ENCODE assay signal across 13 cellular contexts in the genomic region with DNA sequence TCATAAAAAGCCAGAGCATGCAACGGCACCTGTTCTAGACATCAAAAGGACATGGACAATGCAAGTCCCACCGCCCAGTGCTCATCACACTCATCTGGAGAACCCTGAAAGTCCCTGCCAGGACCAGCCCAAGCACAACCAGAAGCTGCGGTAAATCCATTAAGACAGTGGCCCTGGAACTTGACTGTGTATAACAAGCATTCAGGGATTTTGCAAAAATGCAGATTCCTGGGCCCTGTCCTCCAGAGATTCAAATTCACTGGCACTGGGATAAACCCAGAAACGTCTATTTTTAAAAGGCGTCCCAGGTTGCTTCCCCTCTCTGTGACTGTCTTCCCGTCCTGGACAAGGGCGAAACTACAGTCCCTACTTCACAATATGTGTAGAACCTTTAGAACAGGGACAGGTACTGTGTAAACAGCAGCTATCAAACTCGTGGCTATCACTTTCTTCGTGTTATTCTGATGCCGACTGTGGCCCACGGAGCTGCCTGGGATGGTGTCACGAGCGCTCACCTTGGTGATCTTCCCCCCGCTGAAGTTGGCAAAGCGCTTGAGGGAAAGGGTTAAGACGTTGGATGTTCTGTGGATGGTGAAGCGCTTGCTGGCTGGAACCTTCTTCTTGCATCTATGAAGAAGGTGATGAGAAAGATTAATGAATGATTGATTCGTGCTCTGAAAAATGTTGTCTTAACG. TPM values are rescaled to one million over a fixed set of nuclear protein-coding genes. Genes with fewer than 3 reads are reported as not detected.
DNase-seq lines count a peak whose midpoint lies in the region; ATAC-seq and TF ChIP-seq lines count a peak whose summit lies in the region.
"Had no signal": no experiment of that assay in that cellular context is flagged by ENCODE, and none has a peak within 500 bp of the region (broad histone marks: within the 10 kb centered on the region; RNA-seq: fewer than 3 reads in every experiment).

No MANE protein-coding gene starts in this region.

- no peaks in the 10 kb centered on the region for H3K27me3 ChIP-seq in esophagus squamous epithelium
- H3K27me3 ChIP-seq in stomach = no peaks in the 10 kb centered on the region
- H3K27me3 ChIP-seq: ascending aorta, upper lobe of right lung had no signal

- DNase-seq in activated T-cell treated with anti-CD3 and anti-CD28 coated beads, Interleukin-2, amount 50 U/mL, for 4 hours = no peak
- no peak for DNase-seq in activated T-cell treated with anti-CD3 and anti-CD28 coated beads, Interleukin-2, amount 50 U/mL, for 48 hours
- DNase-seq in T-helper 17 cell (no peak), esophagus squamous epithelium (lab: John Stamatoyannopoulos, UW) (no peak), stomach (no peak), NCI-H82 treated with DMSO at 0.1 percent for 48 hours (lab: John Stamatoyannopoulos, UW; ENCODE audit: unreplicated experiment) (no peak), hepatic stellate cell (ENCODE audit: low spot score) (no peak)
- DNase-seq: activated CD4-positive, alpha-beta T cell treated with anti-CD3 and anti-CD28 coated beads, Interleukin-2, amount 50 U/mL, for 4 hours; DMS79 treated with DMSO at 0.1 percent for 48 hours; NCI-H2081 treated with DMSO at 0.1 percent for 48 hours; upper lobe of right lung had no signal

- H3K36me3 ChIP-seq in esophagus squamous epithelium (peaks cover 35 to 100% (median 58%) of the 10 kb centered on the region in 3 donors), stomach (peaks cover 88 to 100% (median 100%) of the 10 kb centered on the region in 4 donors)

- peaks cover 66% of the 10 kb centered on the region for H3K36me3 Mint-ChIP-seq in activated T-cell treated with anti-CD3 and anti-CD28 coated beads, Interleukin-2, amount 50 U/mL, for 4 hours (ENCODE audit: insufficient read depth)
- peaks cover 12% of the 10 kb centered on the region for H3K36me3 Mint-ChIP-seq in T-helper 17 cell (ENCODE audit: low read depth)

- TF ChIP-seq CTCF in esophagus squamous epithelium (IDR thresholded peaks at IDR 0.05) (no peak), stomach (IDR thresholded peaks at IDR 0.05) (no peak)

- H3K4me3 ChIP-seq in esophagus squamous epithelium (no peak overlapping the region), stomach (no peak overlapping the region)
- H3K4me3 ChIP-seq: ascending aorta, upper lobe of right lung had no signal

- peaks cover 51% of the 10 kb centered on the region for H3K4me1 Mint-ChIP-seq in activated T-cell treated with anti-CD3 and anti-CD28 coated beads, Interleukin-2, amount 50 U/mL, for 4 hours (ENCODE audit: low read depth)
- peaks cover 38% of the 10 kb centered on the region for H3K4me1 Mint-ChIP-seq in T-helper 17 cell

- ATAC-seq in activated T-cell treated with anti-CD3 and anti-CD28 coated beads, Interleukin-2, amount 50 U/mL, for 4 hours = no peak
- ATAC-seq in T-helper 17 cell (no peak), HG03460 (IDR thresholded peaks at IDR 0.05; ENCODE audit: unreplicated experiment) (no peak)
- ATAC-seq: upper lobe of right lung had no signal

- H3K9me3 ChIP-seq in T-helper 17 cell (ENCODE audit: control insufficient read depth, low read length, poor library complexity, severe bottlenecking) (no peaks in the 10 kb centered on the region), esophagus squamous epithelium (no peaks in the 10 kb centered on the region), stomach (no peaks in the 10 kb centered on the region)
- H3K9me3 ChIP-seq: ascending aorta, upper lobe of right lung had no signal

- intact Hi-C loops in esophagus squamous epithelium (cut with DNase I) (no loop called here), stomach (cut with DNase I; ENCODE audit: low total_unique reads) (no loop called here)

- TF ChIP-seq POLR2A in esophagus squamous epithelium (IDR thresholded peaks at IDR 0.05) = no peak
- TF ChIP-seq POLR2A in stomach (IDR thresholded peaks at IDR 0.05) = no peak

- 74 to 76% methylated on average over 13 to 16 of the region's 19 CpGs for WGBS in esophagus squamous epithelium, 2 donors
- WGBS in stomach, 5 donors = 75 to 84% (median 78%) methylated on average over 19 of the region's 19 CpGs

- H3K27me3 Mint-ChIP-seq in activated T-cell treated with anti-CD3 and anti-CD28 coated beads, Interleukin-2, amount 50 U/mL, for 4 hours (ENCODE audit: low read depth) = no peaks in the 10 kb centered on the region
- H3K27me3 Mint-ChIP-seq in T-helper 17 cell = no peaks in the 10 kb centered on the region

- H3K27ac ChIP-seq in esophagus squamous epithelium = peak overlapping the region in 3 of 4 donors; percentile 48 to 70 (median 68)
- peak overlapping the region in 3 of 5 donors; percentile 62 to 64 (median 64) for H3K27ac ChIP-seq in stomach

- peak overlapping the region; percentile 16 for H3K4me3 Mint-ChIP-seq in activated T-cell treated with anti-CD3 and anti-CD28 coated beads, Interleukin-2, amount 50 U/mL, for 4 hours
- peak overlapping the region; percentile 87 for H3K4me3 Mint-ChIP-seq in T-helper 17 cell

- peak overlapping the region; percentile 99 for H3K27ac Mint-ChIP-seq in T-helper 17 cell

- TF ChIP-seq EP300 in stomach (IDR thresholded peaks at IDR 0.05) = no peak

- peaks cover 0 to 31% (median 0%) of the 10 kb centered on the region in 3 donors for H3K4me1 ChIP-seq in esophagus squamous epithelium
- peaks cover 0 to 5% (median 0%) of the 10 kb centered on the region in 4 donors for H3K4me1 ChIP-seq in stomach

- no peaks in the 10 kb centered on the region for H3K9me3 Mint-ChIP-seq in activated T-cell treated with anti-CD3 and anti-CD28 coated beads, Interleukin-2, amount 50 U/mL, for 4 hours

RNA-seq across cellular contexts. Expression of a gene that starts 22.3 kb away (rescaled TPM):
- total RNA-seq in activated T-cell treated with anti-CD3 and anti-CD28 coated beads, Interleukin-2, amount 50 U/mL, for 4 hours = 100 to 1,000 TPM; 157 to 179 (median 170) TPM
- total RNA-seq in T-helper 17 cell (100 to 1,000 TPM; 418 to 474 TPM), esophagus squamous epithelium (10 to 100 TPM; 13.2 to 38.9 (median 22.4) TPM), stomach (100 to 1,000 TPM in 1 of 5 donors, 10 to 100 TPM in 4; 33.3 to 106 (median 42.0) TPM)
- polyA plus RNA-seq in stomach = 10 to 100 TPM; 14.2 to 20.9 (median 15.3) TPM

RNA-seq across cellular contexts. Expression of a gene that starts 36.2 kb away (rescaled TPM):
- total RNA-seq in activated T-cell treated with anti-CD3 and anti-CD28 coated beads, Interleukin-2, amount 50 U/mL, for 4 hours = 10 to 100 TPM; 55.9 to 99.3 (median 82.8) TPM
- total RNA-seq in T-helper 17 cell (100 to 1,000 TPM; 462 to 497 TPM), esophagus squamous epithelium (10 to 100 TPM; 42.1 to 86.7 (median 67.5) TPM), stomach (100 to 1,000 TPM in 2 of 5 donors, 10 to 100 TPM in 3; 32.7 to 137 (median 80.2) TPM)
- polyA plus RNA-seq in stomach = 10 to 100 TPM; 29.6 to 51.5 (median 30.6) TPM
